11 cellular contexts compared by ENCODE assay signal in the genomic region with DNA sequence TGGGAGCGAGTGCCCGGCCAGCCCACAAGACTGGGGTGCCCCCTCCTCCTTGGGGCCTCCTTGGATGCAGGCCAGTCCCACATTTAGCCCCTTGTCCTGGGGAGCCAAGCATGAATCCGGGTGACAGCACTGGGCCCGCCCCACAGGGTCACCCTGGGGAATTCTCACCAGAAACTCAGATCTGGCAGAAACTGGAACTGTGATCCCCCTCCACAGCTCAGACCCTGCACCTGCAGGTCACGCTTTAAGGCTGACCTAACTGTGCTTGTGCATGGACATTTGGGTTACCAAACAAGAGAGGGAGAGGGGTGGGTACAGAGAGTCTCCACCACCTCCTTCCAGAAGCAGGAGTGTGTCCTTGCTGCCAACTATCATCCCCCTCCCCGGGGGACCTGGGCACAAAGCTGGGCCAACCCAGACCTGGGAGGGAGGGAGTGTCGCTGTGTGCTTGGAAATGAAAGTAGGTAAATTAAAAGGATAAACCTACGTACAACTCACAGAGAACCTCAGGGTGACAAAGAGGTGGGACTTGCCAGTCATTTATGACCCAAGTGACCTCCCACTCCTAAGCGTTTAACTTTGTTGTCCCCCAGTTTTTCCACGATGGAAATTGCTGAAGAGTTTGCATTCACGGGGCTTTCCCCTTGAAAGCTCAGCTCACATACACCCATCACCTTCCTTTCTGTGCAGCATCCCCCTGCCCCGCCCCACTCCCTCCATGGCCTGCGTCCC. TPM values are rescaled to one million over a fixed set of nuclear protein-coding genes. Genes with fewer than 3 reads are reported as not detected.
DNase-seq lines count a peak whose midpoint lies in the region; ATAC-seq and TF ChIP-seq lines count a peak whose summit lies in the region.
"Had no signal": no experiment of that assay in that cellular context is flagged by ENCODE, and none has a peak within 500 bp of the region (broad histone marks: within the 10 kb centered on the region; RNA-seq: fewer than 3 reads in every experiment).

No MANE protein-coding gene starts in this region.

- intact Hi-C loops in upper lobe of right lung (cut with DNase I), result no loop called here
- intact Hi-C loops in activated T-helper 2 cell treated with anti-CD3 and anti-CD28 coated beads, Interferon-gamma antibody, Interleukin-2, Interleukin-4, amounts not matched to agents 10 μg/mL and 5 μg/mL and 100 μg/mL, durations not matched to agents 14 hours and 24 hours and 36 hours (cut with micrococcal nuclease), result no loop called here

- H3K36me3 ChIP-seq in upper lobe of right lung, result no peaks in the 10 kb centered on the region

- peaks cover 3% of the 10 kb centered on the region for H3K4me1 Mint-ChIP-seq in activated T-helper 2 cell treated with anti-CD3 and anti-CD28 coated beads, Interferon-gamma antibody, Interleukin-2, Interleukin-4, amounts not matched to agents 10 μg/mL and 5 μg/mL and 100 μg/mL, durations not matched to agents 14 hours and 24 hours and 36 hours (ENCODE audit: low read depth)

- H3K9me3 Mint-ChIP-seq in activated naive CD4-positive, alpha-beta T cell treated with anti-CD3 and anti-CD28 coated beads, Interleukin-2, amount 50 U/mL, for 72 hours, result no peaks in the 10 kb centered on the region
- no peaks in the 10 kb centered on the region for H3K9me3 Mint-ChIP-seq in activated T-helper 2 cell treated with anti-CD3 and anti-CD28 coated beads, Interferon-gamma antibody, Interleukin-2, Interleukin-4, amounts not matched to agents 10 μg/mL and 5 μg/mL and 100 μg/mL, durations not matched to agents 14 hours and 24 hours and 36 hours
- H3K9me3 Mint-ChIP-seq: CD14-positive monocyte had no signal

- peak in 1 of 2 donors; percentile 46 for DNase-seq in activated naive CD4-positive, alpha-beta T cell treated with anti-CD3 and anti-CD28 coated beads, Interleukin-2, amount 50 U/mL, for 72 hours (ENCODE audit: low spot score in 2 of 2)
- DNase-seq in activated naive CD4-positive, alpha-beta T cell treated with anti-CD3 and anti-CD28 coated beads, Interleukin-2, amount 50 U/mL, for 16 hours, result no peak
- DNase-seq in NAMALWA (ENCODE audit: low spot score) (peak; percentile 73), upper lobe of right lung (peak; percentile 58), AML-193 (lab: John Stamatoyannopoulos, UW) (no peak), HCEC 1CT (no peak)
- DNase-seq in activated T-helper 2 cell treated with anti-CD3 and anti-CD28 coated beads, Interferon-gamma antibody, Interleukin-2, Interleukin-4, amounts not matched to agents 10 μg/mL and 5 μg/mL and 100 μg/mL, durations not matched to agents 14 hours and 24 hours and 36 hours (ENCODE audit: low spot score), result no peak

- TF ChIP-seq CTCF in upper lobe of right lung (IDR thresholded peaks at IDR 0.05), result no peak

- no peaks in the 10 kb centered on the region for H3K9me3 ChIP-seq in upper lobe of right lung
- H3K9me3 ChIP-seq: vagina had no signal

- H3K27ac ChIP-seq in upper lobe of right lung, result no peak overlapping the region
- H3K27ac ChIP-seq: vagina had no signal

- H3K36me3 Mint-ChIP-seq in activated naive CD4-positive, alpha-beta T cell treated with anti-CD3 and anti-CD28 coated beads, Interleukin-2, amount 50 U/mL, for 72 hours, result no peaks in the 10 kb centered on the region
- H3K36me3 Mint-ChIP-seq in activated T-helper 2 cell treated with anti-CD3 and anti-CD28 coated beads, Interferon-gamma antibody, Interleukin-2, Interleukin-4, amounts not matched to agents 10 μg/mL and 5 μg/mL and 100 μg/mL, durations not matched to agents 14 hours and 24 hours and 36 hours (ENCODE audit: low read depth), result no peaks in the 10 kb centered on the region
- H3K36me3 Mint-ChIP-seq: CD14-positive monocyte had no signal

- H3K4me3 ChIP-seq in upper lobe of right lung, result no peak overlapping the region
- H3K4me3 ChIP-seq: vagina had no signal

- ATAC-seq in activated naive CD4-positive, alpha-beta T cell treated with anti-CD3 and anti-CD28 coated beads, Interleukin-2, amount 50 U/mL, for 72 hours, result peak; percentile 53 to 65
- ATAC-seq in HG02642 (IDR thresholded peaks at IDR 0.05; ENCODE audit: poor library complexity, unreplicated experiment) (peak; percentile 79), upper lobe of right lung (no peak)
- ATAC-seq: HepG2 had no signal

- peak overlapping the region in 1 of 2 donors; percentile 50 for H3K27ac Mint-ChIP-seq in activated naive CD4-positive, alpha-beta T cell treated with anti-CD3 and anti-CD28 coated beads, Interleukin-2, amount 50 U/mL, for 72 hours
- no peak overlapping the region for H3K27ac Mint-ChIP-seq in activated T-helper 2 cell treated with anti-CD3 and anti-CD28 coated beads, Interferon-gamma antibody, Interleukin-2, Interleukin-4, amounts not matched to agents 10 μg/mL and 5 μg/mL and 100 μg/mL, durations not matched to agents 14 hours and 24 hours and 36 hours
- H3K27ac Mint-ChIP-seq: CD14-positive monocyte had no signal

- peaks cover 6% of the 10 kb centered on the region for H3K4me1 ChIP-seq in upper lobe of right lung

- no peaks in the 10 kb centered on the region for H3K27me3 ChIP-seq in upper lobe of right lung
- H3K27me3 ChIP-seq: vagina had no signal

- H3K27me3 Mint-ChIP-seq in activated T-helper 2 cell treated with anti-CD3 and anti-CD28 coated beads, Interferon-gamma antibody, Interleukin-2, Interleukin-4, amounts not matched to agents 10 μg/mL and 5 μg/mL and 100 μg/mL, durations not matched to agents 14 hours and 24 hours and 36 hours (ENCODE audit: low read depth), result peaks cover 6% of the 10 kb centered on the region

- no peak overlapping the region for H3K4me3 Mint-ChIP-seq in activated T-helper 2 cell treated with anti-CD3 and anti-CD28 coated beads, Interferon-gamma antibody, Interleukin-2, Interleukin-4, amounts not matched to agents 10 μg/mL and 5 μg/mL and 100 μg/mL, durations not matched to agents 14 hours and 24 hours and 36 hours (ENCODE audit: low read depth)
- H3K4me3 Mint-ChIP-seq: CD14-positive monocyte had no signal

RNA-seq across cellular contexts. Expression of gene ITM2C, which starts 9.1 kb away (rescaled TPM):
- 10 to 100 TPM; 18.4 to 90.2 TPM for total RNA-seq in activated naive CD4-positive, alpha-beta T cell treated with anti-CD3 and anti-CD28 coated beads, Interleukin-2, amount 50 U/mL, for 72 hours
- total RNA-seq in upper lobe of right lung, result 25.0 TPM
- total RNA-seq in activated T-helper 2 cell treated with anti-CD3 and anti-CD28 coated beads, Interferon-gamma antibody, Interleukin-2, Interleukin-4, amounts not matched to agents 10 μg/mL and 5 μg/mL and 100 μg/mL, durations not matched to agents 14 hours and 24 hours and 36 hours, result 13.3 and 15.8 TPM in 2 replicates

RNA-seq across cellular contexts. Expression of gene GPR55, which starts 51.2 kb away (rescaled TPM):
- total RNA-seq in activated naive CD4-positive, alpha-beta T cell treated with anti-CD3 and anti-CD28 coated beads, Interleukin-2, amount 50 U/mL, for 72 hours, result 10 to 100 TPM in 1 of 2 donors, 1 to 10 TPM in 1; 2.6 to 12.1 TPM
- 1.2 TPM for total RNA-seq in upper lobe of right lung
- 0.57 and 0.78 TPM in 2 replicates for total RNA-seq in activated T-helper 2 cell treated with anti-CD3 and anti-CD28 coated beads, Interferon-gamma antibody, Interleukin-2, Interleukin-4, amounts not matched to agents 10 μg/mL and 5 μg/mL and 100 μg/mL, durations not matched to agents 14 hours and 24 hours and 36 hours
- total RNA-seq: HepG2 had no signal

Comparison
In these comparisons a context has a peak if more than half of its experiments do, and no peak if none do; other contexts are left out.
1. DNase-seq: peak in NAMALWA (single experiment) and upper lobe of right lung (single experiment); none in activated naive CD4-positive, alpha-beta T cell treated with anti-CD3 and anti-CD28 coated beads, Interleukin-2, amount 50 U/mL, for 16 hours (single experiment), AML-193 (0 of 2), activated T-helper 2 cell treated with anti-CD3 and anti-CD28 coated beads, Interferon-gamma antibody, Interleukin-2, Interleukin-4, amounts not matched to agents 10 μg/mL and 5 μg/mL and 100 μg/mL, durations not matched to agents 14 hours and 24 hours and 36 hours (single experiment) and HCEC 1CT (single experiment).